Comparison of ENCODE assay signal across 8 cellular contexts in the genomic region with DNA sequence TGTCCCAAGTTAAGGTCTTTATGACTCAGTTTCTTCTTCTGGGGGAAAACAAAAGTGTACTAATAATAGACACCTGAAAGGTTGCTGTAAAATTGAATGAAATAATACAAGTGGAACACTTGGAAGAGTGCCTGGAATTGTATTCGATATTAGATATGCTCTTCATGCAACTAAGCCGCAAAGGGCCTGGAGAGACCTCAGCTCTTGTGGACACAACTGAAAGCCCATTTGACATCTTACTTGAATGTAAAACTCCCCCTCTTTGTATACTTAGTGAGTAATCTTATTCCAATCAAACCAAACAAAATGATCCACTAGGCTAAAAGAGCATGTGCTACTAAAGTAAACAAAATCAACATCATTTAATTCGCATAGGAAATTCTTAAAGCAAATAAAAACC. TPM values are rescaled to one million over a fixed set of nuclear protein-coding genes. Genes with fewer than 3 reads are reported as not detected.
A peak's percentile ranks its signal among the peaks of the same experiment; 100 is the strongest.
DNase-seq lines count a peak whose midpoint lies in the region; ATAC-seq and TF ChIP-seq lines count a peak whose summit lies in the region.

No MANE protein-coding gene starts in this region.

- no peaks in the 10 kb centered on the region for H3K9me3 ChIP-seq in iPS-18a (ENCODE audit: control insufficient read depth, low read depth, low read length)
- no peaks in the 10 kb centered on the region for H3K9me3 ChIP-seq in tibial artery

- no peak overlapping the region for H3K27ac ChIP-seq in iPS-18a (ENCODE audit: low read length)
- peak overlapping the region; percentile 43 to 58 for H3K27ac ChIP-seq in tibial artery

- H3K4me3 ChIP-seq in iPS-18a (ENCODE audit: low read length), result peak overlapping the region; percentile 23
- H3K4me3 ChIP-seq in tibial artery, result peak overlapping the region; percentile 59 to 61

- no peak overlapping the region for H3K9ac ChIP-seq in iPS-18a (ENCODE audit: low read length)

- no peaks in the 10 kb centered on the region for H3K9me3 Mint-ChIP-seq in activated naive CD4-positive, alpha-beta T cell treated with anti-CD3 and anti-CD28 coated beads, Interleukin-2, amount 10 ng/mL, durations not matched to agents 7 days and 5 days
- no peaks in the 10 kb centered on the region for H3K9me3 Mint-ChIP-seq in activated naive CD4-positive, alpha-beta T cell treated with anti-CD3 and anti-CD28 coated beads, Interleukin-2, amount 50 U/mL, for 72 hours
- no peaks in the 10 kb centered on the region for H3K9me3 Mint-ChIP-seq in activated CD4-positive, alpha-beta memory T cell treated with anti-CD3 and anti-CD28 coated beads, Interleukin-2, amount 10 ng/mL, durations not matched to agents 7 days and 5 days

- CTCF ChIA-PET in activated naive CD4-positive, alpha-beta T cell treated with anti-CD3 and anti-CD28 coated beads, Interleukin-2, amount 10 ng/mL, durations not matched to agents 7 days and 5 days (lab: Charles Lee), result no interaction called here
- CTCF ChIA-PET in activated CD4-positive, alpha-beta memory T cell treated with anti-CD3 and anti-CD28 coated beads, Interleukin-2, amount 10 ng/mL, durations not matched to agents 7 days and 5 days (lab: Charles Lee), result no interaction called here

- H3K27ac Mint-ChIP-seq in activated naive CD4-positive, alpha-beta T cell treated with anti-CD3 and anti-CD28 coated beads, Interleukin-2, amount 10 ng/mL, durations not matched to agents 7 days and 5 days, result no peak overlapping the region
- peak overlapping the region in 1 of 2 donors; percentile 93 for H3K27ac Mint-ChIP-seq in activated naive CD4-positive, alpha-beta T cell treated with anti-CD3 and anti-CD28 coated beads, Interleukin-2, amount 50 U/mL, for 72 hours
- no peak overlapping the region for H3K27ac Mint-ChIP-seq in activated CD4-positive, alpha-beta memory T cell treated with anti-CD3 and anti-CD28 coated beads, Interleukin-2, amount 10 ng/mL, durations not matched to agents 7 days and 5 days

- no peak for ATAC-seq in activated naive CD4-positive, alpha-beta T cell treated with anti-CD3 and anti-CD28 coated beads, Interleukin-2, amount 50 U/mL, for 72 hours
- ATAC-seq in GM21576 (IDR thresholded peaks at IDR 0.05; ENCODE audit: unreplicated experiment), result no peak
- ATAC-seq in GM19324 (IDR thresholded peaks at IDR 0.05; ENCODE audit: low FRiP score, unreplicated experiment), result no peak

- no peaks in the 10 kb centered on the region for H3K36me3 Mint-ChIP-seq in activated naive CD4-positive, alpha-beta T cell treated with anti-CD3 and anti-CD28 coated beads, Interleukin-2, amount 10 ng/mL, durations not matched to agents 7 days and 5 days
- no peaks in the 10 kb centered on the region for H3K36me3 Mint-ChIP-seq in activated naive CD4-positive, alpha-beta T cell treated with anti-CD3 and anti-CD28 coated beads, Interleukin-2, amount 50 U/mL, for 72 hours
- H3K36me3 Mint-ChIP-seq in activated CD4-positive, alpha-beta memory T cell treated with anti-CD3 and anti-CD28 coated beads, Interleukin-2, amount 10 ng/mL, durations not matched to agents 7 days and 5 days (ENCODE audit: low read depth), result no peaks in the 10 kb centered on the region

- H3K4me1 Mint-ChIP-seq in activated naive CD4-positive, alpha-beta T cell treated with anti-CD3 and anti-CD28 coated beads, Interleukin-2, amount 10 ng/mL, durations not matched to agents 7 days and 5 days, result peaks cover 22% of the 10 kb centered on the region
- H3K4me1 Mint-ChIP-seq in activated CD4-positive, alpha-beta memory T cell treated with anti-CD3 and anti-CD28 coated beads, Interleukin-2, amount 10 ng/mL, durations not matched to agents 7 days and 5 days, result peaks cover 20% of the 10 kb centered on the region

- intact Hi-C loops in tibial artery (cut with DNase I; ENCODE audit: low total_unique reads), result no loop called here

- H3K4me3 Mint-ChIP-seq in activated naive CD4-positive, alpha-beta T cell treated with anti-CD3 and anti-CD28 coated beads, Interleukin-2, amount 10 ng/mL, durations not matched to agents 7 days and 5 days, result peak overlapping the region; percentile 83
- peak overlapping the region; percentile 82 for H3K4me3 Mint-ChIP-seq in activated CD4-positive, alpha-beta memory T cell treated with anti-CD3 and anti-CD28 coated beads, Interleukin-2, amount 10 ng/mL, durations not matched to agents 7 days and 5 days

- peaks cover 23% of the 10 kb centered on the region for H3K27me3 ChIP-seq in iPS-18a (ENCODE audit: control insufficient read depth, insufficient read depth, low read length)
- H3K27me3 ChIP-seq in tibial artery, result no peaks in the 10 kb centered on the region

- POLR2A ChIA-PET in activated CD4-positive, alpha-beta memory T cell treated with anti-CD3 and anti-CD28 coated beads, Interleukin-2, amount 10 ng/mL, durations not matched to agents 7 days and 5 days (lab: Charles Lee), result no interaction called here

- no peak for DNase-seq in activated naive CD4-positive, alpha-beta T cell treated with anti-CD3 and anti-CD28 coated beads, Interleukin-2, amount 10 ng/mL, durations not matched to agents 7 days and 5 days
- DNase-seq in activated naive CD4-positive, alpha-beta T cell treated with anti-CD3 and anti-CD28 coated beads, Interleukin-2, amount 50 U/mL, for 72 hours (ENCODE audit: low spot score in 2 of 2), result no peak
- DNase-seq in activated CD4-positive, alpha-beta memory T cell treated with anti-CD3 and anti-CD28 coated beads, Interleukin-2, amount 10 ng/mL, durations not matched to agents 7 days and 5 days, result no peak
- DNase-seq in tibial artery (no peak), HPDE6-E6E7 (ENCODE audit: extremely low spot score) (no peak)

- peaks cover 11% of the 10 kb centered on the region for H3K27me3 Mint-ChIP-seq in activated naive CD4-positive, alpha-beta T cell treated with anti-CD3 and anti-CD28 coated beads, Interleukin-2, amount 10 ng/mL, durations not matched to agents 7 days and 5 days
- no peaks in the 10 kb centered on the region for H3K27me3 Mint-ChIP-seq in activated CD4-positive, alpha-beta memory T cell treated with anti-CD3 and anti-CD28 coated beads, Interleukin-2, amount 10 ng/mL, durations not matched to agents 7 days and 5 days

- H3K4me1 ChIP-seq in iPS-18a (ENCODE audit: control insufficient read depth, low read depth, low read length) (peaks cover 7% of the 10 kb centered on the region), tibial artery (peaks cover 0 to 10% (median 7%) of the 10 kb centered on the region in 4 donors)

- TF ChIP-seq CTCF in tibial artery (IDR thresholded peaks at IDR 0.05), result no peak

- H3K36me3 ChIP-seq in iPS-18a (ENCODE audit: control insufficient read depth, low read depth, low read length), result peaks cover 4% of the 10 kb centered on the region
- no peaks in the 10 kb centered on the region for H3K36me3 ChIP-seq in tibial artery

RNA-seq across cellular contexts. Expression of a gene that starts 0.5 kb away (rescaled TPM):
- total RNA-seq in activated naive CD4-positive, alpha-beta T cell treated with anti-CD3 and anti-CD28 coated beads, Interleukin-2, amount 50 U/mL, for 72 hours, result 1 to 10 TPM; 6.5 to 6.9 TPM
- 1 to 10 TPM; 2.7 to 3.6 TPM for total RNA-seq in activated CD4-positive, alpha-beta memory T cell treated with anti-CD3 and anti-CD28 coated beads, Interleukin-2, amount 10 ng/mL, durations not matched to agents 7 days and 5 days
